ENCODE assay signal across 21 cellular contexts in the genomic region with DNA sequence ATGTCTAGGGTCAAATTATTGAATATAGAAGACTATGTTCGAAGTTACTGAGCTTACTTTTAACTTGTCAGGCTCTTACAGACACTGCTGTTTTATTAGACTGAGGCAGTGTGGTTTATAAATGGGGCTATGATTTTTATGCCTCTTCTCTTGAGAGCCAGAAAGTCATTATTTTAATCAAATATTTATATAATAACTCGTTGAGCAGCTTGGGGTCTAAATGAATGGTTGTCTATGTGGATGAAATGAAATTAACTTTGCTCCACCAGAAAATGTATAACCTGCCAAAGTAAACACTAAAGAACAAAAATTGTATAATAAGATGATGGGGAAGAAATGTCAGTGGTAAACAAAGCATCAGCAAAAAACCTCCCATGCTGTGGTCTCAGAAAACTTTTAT.
"Had no signal": no experiment of that assay in that cellular context is flagged by ENCODE, and none has a peak within 500 bp of the region (broad histone marks: within the 10 kb centered on the region; RNA-seq: fewer than 3 reads in every experiment).

No MANE protein-coding gene starts in this region.

- DNase-seq: cortex of kidney; effector CD8-positive, alpha-beta T cell; effector memory CD8-positive, alpha-beta T cell; endodermal cell; erythroblast; esophagus squamous epithelium; foreskin fibroblast; foreskin melanocyte; gastrocnemius medialis; glutamatergic neuron; heart right ventricle; hippocampal formation; left cardiac atrium; left lung; left ventricle myocardium superior; lower lobe of right lung; mesenchymal stem cell; mucosa of descending colon; naive B cell; naive thymus-derived CD8-positive, alpha-beta T cell had no signal

- ATAC-seq: effector memory CD8-positive, alpha-beta T cell; esophagus mucosa; gastrocnemius medialis; heart right ventricle; left cardiac atrium; left lung; left ventricle myocardium superior; lower lobe of right lung; mucosa of descending colon; naive thymus-derived CD8-positive, alpha-beta T cell had no signal
